1 cellular context compared by ENCODE assay signal in the genomic region with DNA sequence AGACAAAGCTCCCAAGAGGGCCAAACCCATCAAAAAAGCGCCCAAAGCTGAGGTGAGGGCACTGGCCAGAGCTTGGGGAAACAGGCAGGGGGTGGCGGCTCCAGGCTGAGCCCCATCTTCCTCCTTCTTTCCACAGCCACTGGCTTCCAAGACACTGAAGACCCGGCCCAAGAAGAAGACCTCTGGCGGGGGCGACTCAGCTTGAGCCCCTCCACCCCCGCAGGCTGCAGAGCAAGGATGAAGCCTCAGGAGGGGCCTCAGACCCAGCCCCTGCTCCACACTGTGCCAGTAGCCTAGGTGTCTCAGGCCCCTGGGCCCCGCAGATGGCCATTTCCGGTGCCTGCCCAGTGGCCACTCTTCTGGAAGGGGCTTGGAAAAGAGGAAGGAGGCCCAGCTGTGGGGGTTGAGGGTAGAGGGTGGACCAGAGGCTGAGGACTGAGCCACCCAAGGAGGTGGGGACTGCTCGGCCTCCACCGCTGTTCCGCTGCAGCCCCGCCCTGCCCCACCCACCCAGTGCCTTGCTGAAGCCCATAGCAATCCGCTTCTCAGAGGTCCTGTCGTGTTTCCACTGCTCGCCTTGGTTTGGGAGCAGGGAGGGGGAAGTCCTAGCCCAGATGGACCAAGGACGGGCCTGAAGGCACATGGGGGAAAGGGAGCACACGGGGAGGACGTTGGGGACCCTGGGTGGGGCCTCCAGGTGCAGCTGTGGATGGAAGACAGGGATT.
TF ChIP-seq lines count a peak whose summit lies in the region.

No MANE protein-coding gene starts in this region.

TF ChIP-seq in K562, 482 proteins besides CTCF, POLR2A, EP300 and RAD21:
- TF ChIP-seq, protein P1, sequence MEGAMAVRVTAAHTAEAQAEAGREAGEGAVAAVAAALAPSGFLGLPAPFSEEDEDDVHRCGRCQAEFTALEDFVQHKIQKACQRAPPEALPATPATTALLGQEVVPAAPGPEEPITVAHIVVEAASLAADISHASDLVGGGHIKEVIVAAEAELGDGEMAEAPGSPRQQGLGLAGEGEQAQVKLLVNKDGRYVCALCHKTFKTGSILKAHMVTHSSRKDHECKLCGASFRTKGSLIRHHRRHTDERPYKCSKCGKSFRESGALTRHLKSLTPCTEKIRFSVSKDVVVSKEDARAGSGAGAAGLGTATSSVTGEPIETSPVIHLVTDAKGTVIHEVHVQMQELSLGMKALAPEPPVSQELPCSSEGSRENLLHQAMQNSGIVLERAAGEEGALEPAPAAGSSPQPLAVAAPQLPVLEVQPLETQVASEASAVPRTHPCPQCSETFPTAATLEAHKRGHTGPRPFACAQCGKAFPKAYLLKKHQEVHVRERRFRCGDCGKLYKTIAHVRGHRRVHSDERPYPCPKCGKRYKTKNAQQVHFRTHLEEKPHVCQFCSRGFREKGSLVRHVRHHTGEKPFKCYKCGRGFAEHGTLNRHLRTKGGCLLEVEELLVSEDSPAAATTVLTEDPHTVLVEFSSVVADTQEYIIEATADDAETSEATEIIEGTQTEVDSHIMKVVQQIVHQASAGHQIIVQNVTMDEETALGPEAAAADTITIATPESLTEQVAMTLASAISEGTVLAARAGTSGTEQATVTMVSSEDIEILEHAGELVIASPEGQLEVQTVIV (CRISPR knock-in tag; IDR thresholded peaks at IDR 0.05; ENCODE audit: borderline replicate concordance), result no peak
- TF ChIP-seq, protein P2, sequence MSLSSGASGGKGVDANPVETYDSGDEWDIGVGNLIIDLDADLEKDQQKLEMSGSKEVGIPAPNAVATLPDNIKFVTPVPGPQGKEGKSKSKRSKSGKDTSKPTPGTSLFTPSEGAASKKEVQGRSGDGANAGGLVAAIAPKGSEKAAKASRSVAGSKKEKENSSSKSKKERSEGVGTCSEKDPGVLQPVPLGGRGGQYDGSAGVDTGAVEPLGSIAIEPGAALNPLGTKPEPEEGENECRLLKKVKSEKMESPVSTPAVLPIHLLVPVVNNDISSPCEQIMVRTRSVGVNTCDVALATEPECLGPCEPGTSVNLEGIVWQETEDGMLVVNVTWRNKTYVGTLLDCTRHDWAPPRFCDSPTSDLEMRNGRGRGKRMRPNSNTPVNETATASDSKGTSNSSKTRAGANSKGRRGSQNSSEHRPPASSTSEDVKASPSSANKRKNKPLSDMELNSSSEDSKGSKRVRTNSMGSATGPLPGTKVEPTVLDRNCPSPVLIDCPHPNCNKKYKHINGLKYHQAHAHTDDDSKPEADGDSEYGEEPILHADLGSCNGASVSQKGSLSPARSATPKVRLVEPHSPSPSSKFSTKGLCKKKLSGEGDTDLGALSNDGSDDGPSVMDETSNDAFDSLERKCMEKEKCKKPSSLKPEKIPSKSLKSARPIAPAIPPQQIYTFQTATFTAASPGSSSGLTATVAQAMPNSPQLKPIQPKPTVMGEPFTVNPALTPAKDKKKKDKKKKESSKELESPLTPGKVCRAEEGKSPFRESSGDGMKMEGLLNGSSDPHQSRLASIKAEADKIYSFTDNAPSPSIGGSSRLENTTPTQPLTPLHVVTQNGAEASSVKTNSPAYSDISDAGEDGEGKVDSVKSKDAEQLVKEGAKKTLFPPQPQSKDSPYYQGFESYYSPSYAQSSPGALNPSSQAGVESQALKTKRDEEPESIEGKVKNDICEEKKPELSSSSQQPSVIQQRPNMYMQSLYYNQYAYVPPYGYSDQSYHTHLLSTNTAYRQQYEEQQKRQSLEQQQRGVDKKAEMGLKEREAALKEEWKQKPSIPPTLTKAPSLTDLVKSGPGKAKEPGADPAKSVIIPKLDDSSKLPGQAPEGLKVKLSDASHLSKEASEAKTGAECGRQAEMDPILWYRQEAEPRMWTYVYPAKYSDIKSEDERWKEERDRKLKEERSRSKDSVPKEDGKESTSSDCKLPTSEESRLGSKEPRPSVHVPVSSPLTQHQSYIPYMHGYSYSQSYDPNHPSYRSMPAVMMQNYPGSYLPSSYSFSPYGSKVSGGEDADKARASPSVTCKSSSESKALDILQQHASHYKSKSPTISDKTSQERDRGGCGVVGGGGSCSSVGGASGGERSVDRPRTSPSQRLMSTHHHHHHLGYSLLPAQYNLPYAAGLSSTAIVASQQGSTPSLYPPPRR (CRISPR knock-in tag; IDR thresholded peaks at IDR 0.05; ENCODE audit: borderline replicate concordance), result no peak
- no peak for TF ChIP-seq ZNF133 (CRISPR knock-in tag; IDR thresholded peaks at IDR 0.05)
- TF ChIP-seq EGR1 (conservative IDR thresholded peaks at IDR 0.05), result peak; percentile 23; the same call in 1 of the 2 replicates
- TF ChIP-seq, protein P3, sequence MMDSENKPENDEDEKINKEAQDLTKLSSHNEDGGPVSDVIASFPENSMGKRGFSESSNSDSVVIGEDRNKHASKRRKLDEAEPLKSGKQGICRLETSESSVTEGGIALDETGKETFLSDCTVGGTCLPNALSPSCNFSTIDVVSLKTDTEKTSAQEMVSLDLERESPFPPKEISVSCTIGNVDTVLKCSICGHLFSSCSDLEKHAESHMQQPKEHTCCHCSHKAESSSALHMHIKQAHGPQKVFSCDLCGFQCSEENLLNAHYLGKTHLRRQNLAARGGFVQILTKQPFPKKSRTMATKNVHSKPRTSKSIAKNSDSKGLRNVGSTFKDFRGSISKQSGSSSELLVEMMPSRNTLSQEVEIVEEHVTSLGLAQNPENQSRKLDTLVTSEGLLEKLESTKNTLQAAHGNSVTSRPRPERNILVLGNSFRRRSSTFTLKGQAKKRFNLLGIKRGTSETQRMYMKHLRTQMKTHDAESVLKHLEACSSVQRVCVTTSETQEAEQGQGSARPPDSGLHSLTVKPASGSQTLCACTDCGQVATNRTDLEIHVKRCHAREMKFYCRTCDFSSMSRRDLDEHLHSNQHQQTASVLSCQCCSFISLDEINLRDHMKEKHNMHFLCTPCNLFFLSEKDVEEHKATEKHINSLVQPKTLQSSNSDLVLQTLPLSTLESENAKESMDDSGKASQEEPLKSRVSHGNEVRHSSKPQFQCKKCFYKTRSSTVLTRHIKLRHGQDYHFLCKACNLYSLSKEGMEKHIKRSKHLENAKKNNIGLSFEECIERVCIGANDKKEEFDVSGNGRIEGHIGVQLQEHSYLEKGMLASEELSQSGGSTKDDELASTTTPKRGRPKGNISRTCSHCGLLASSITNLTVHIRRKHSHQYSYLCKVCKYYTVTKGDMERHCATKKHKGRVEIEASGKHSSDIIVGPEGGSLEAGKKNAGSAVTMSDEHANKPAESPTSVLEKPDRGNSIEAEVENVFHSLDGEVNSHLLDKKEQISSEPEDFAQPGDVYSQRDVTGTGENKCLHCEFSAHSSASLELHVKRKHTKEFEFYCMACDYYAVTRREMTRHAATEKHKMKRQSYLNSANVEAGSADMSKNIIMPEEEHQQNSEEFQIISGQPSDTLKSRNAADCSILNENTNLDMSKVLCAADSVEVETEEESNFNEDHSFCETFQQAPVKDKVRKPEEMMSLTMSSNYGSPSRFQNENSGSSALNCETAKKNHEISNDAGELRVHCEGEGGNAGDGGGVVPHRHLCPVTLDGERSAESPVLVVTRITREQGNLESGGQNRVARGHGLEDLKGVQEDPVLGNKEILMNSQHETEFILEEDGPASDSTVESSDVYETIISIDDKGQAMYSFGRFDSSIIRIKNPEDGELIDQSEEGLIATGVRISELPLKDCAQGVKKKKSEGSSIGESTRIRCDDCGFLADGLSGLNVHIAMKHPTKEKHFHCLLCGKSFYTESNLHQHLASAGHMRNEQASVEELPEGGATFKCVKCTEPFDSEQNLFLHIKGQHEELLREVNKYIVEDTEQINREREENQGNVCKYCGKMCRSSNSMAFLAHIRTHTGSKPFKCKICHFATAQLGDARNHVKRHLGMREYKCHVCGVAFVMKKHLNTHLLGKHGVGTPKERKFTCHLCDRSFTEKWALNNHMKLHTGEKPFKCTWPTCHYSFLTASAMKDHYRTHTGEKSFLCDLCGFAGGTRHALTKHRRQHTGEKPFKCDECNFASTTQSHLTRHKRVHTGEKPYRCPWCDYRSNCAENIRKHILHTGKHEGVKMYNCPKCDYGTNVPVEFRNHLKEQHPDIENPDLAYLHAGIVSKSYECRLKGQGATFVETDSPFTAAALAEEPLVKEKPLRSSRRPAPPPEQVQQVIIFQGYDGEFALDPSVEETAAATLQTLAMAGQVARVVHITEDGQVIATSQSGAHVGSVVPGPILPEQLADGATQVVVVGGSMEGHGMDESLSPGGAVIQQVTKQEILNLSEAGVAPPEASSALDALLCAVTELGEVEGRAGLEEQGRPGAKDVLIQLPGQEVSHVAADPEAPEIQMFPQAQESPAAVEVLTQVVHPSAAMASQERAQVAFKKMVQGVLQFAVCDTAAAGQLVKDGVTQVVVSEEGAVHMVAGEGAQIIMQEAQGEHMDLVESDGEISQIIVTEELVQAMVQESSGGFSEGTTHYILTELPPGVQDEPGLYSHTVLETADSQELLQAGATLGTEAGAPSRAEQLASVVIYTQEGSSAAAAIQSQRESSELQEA (IDR thresholded peaks at IDR 0.05; ENCODE audit: low read depth), result no peak
- TF ChIP-seq GABPB2 (CRISPR knock-in tag; conservative IDR thresholded peaks at IDR 0.05), result no peak
- TF ChIP-seq ZNF347 (CRISPR knock-in tag; IDR thresholded peaks at IDR 0.05; ENCODE audit: low read depth), result no peak
- TF ChIP-seq, protein P4, sequence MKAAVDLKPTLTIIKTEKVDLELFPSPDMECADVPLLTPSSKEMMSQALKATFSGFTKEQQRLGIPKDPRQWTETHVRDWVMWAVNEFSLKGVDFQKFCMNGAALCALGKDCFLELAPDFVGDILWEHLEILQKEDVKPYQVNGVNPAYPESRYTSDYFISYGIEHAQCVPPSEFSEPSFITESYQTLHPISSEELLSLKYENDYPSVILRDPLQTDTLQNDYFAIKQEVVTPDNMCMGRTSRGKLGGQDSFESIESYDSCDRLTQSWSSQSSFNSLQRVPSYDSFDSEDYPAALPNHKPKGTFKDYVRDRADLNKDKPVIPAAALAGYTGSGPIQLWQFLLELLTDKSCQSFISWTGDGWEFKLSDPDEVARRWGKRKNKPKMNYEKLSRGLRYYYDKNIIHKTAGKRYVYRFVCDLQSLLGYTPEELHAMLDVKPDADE (conservative IDR thresholded peaks at IDR 0.05; ENCODE audit: control insufficient read depth, low read depth, low read length), result no peak
- no peak for TF ChIP-seq ZNF174 (CRISPR knock-in tag; IDR thresholded peaks at IDR 0.05)
- TF ChIP-seq, protein P5, sequence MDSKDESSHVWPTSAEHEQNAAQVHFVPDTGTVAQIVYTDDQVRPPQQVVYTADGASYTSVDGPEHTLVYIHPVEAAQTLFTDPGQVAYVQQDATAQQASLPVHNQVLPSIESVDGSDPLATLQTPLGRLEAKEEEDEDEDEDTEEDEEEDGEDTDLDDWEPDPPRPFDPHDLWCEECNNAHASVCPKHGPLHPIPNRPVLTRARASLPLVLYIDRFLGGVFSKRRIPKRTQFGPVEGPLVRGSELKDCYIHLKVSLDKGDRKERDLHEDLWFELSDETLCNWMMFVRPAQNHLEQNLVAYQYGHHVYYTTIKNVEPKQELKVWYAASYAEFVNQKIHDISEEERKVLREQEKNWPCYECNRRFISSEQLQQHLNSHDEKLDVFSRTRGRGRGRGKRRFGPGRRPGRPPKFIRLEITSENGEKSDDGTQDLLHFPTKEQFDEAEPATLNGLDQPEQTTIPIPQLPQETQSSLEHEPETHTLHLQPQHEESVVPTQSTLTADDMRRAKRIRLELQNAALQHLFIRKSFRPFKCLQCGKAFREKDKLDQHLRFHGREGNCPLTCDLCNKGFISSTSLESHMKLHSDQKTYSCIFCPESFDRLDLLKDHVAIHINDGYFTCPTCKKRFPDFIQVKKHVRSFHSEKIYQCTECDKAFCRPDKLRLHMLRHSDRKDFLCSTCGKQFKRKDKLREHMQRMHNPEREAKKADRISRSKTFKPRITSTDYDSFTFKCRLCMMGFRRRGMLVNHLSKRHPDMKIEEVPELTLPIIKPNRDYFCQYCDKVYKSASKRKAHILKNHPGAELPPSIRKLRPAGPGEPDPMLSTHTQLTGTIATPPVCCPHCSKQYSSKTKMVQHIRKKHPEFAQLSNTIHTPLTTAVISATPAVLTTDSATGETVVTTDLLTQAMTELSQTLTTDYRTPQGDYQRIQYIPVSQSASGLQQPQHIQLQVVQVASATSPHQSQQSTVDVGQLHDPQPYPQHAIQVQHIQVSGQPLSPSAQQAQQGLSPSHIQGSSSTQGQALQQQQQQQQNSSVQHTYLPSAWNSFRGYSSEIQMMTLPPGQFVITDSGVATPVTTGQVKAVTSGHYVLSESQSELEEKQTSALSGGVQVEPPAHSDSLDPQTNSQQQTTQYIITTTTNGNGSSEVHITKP (IDR thresholded peaks at IDR 0.05; ENCODE audit: partially characterized antibody), result no peak
- peak; percentile 83 for TF ChIP-seq ZNF263 (CRISPR knock-in tag; IDR thresholded peaks at IDR 0.05; ENCODE audit: borderline replicate concordance)
- no peak for TF ChIP-seq BCOR (IDR thresholded peaks at IDR 0.05)
- TF ChIP-seq YBX1 (IDR thresholded peaks at IDR 0.05), result no peak
- TF ChIP-seq, protein P6, sequence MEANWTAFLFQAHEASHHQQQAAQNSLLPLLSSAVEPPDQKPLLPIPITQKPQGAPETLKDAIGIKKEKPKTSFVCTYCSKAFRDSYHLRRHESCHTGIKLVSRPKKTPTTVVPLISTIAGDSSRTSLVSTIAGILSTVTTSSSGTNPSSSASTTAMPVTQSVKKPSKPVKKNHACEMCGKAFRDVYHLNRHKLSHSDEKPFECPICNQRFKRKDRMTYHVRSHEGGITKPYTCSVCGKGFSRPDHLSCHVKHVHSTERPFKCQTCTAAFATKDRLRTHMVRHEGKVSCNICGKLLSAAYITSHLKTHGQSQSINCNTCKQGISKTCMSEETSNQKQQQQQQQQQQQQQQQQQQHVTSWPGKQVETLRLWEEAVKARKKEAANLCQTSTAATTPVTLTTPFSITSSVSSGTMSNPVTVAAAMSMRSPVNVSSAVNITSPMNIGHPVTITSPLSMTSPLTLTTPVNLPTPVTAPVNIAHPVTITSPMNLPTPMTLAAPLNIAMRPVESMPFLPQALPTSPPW (CRISPR knock-in tag; IDR thresholded peaks at IDR 0.05), result 0 out of 2 replicates have a peak, but pooled peaks have one; percentile 19
- 0 out of 2 replicates have a peak, but pooled peaks have one; percentile 16 for TF ChIP-seq ZFX (CRISPR knock-in tag; IDR thresholded peaks at IDR 0.05)
- no peak for TF ChIP-seq ZNF217 (CRISPR knock-in tag; IDR thresholded peaks at IDR 0.05)
- TF ChIP-seq TBL1XR1 (IDR thresholded peaks at IDR 0.05; ENCODE audit: low read length in 2 of 2), result no peak
- TF ChIP-seq KAT7 (CRISPR knock-in tag; IDR thresholded peaks at IDR 0.05; ENCODE audit: borderline replicate concordance), result no peak
- TF ChIP-seq, protein P7, sequence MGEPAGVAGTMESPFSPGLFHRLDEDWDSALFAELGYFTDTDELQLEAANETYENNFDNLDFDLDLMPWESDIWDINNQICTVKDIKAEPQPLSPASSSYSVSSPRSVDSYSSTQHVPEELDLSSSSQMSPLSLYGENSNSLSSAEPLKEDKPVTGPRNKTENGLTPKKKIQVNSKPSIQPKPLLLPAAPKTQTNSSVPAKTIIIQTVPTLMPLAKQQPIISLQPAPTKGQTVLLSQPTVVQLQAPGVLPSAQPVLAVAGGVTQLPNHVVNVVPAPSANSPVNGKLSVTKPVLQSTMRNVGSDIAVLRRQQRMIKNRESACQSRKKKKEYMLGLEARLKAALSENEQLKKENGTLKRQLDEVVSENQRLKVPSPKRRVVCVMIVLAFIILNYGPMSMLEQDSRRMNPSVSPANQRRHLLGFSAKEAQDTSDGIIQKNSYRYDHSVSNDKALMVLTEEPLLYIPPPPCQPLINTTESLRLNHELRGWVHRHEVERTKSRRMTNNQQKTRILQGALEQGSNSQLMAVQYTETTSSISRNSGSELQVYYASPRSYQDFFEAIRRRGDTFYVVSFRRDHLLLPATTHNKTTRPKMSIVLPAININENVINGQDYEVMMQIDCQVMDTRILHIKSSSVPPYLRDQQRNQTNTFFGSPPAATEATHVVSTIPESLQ (CRISPR knock-in tag; IDR thresholded peaks at IDR 0.05), result no peak
TF ChIP-seq in K562: peak in this region for 4.
